In genomic region chr4:147678796-147679549, GRCh38 we compare ENCODE assay signal across 15 cellular contexts. TPM values are rescaled to one million over a fixed set of nuclear protein-coding genes. Genes with fewer than 3 reads are reported as not detected.
DNase-seq lines count a peak whose midpoint lies in the region; ATAC-seq and TF ChIP-seq lines count a peak whose summit lies in the region.
"Had no signal": no experiment of that assay in that cellular context is flagged by ENCODE, and none has a peak within 500 bp of the region (broad histone marks: within the 10 kb centered on the region; RNA-seq: fewer than 3 reads in every experiment).

No MANE protein-coding gene starts in this region.

- no peaks in the 10 kb centered on the region for H3K9me3 Mint-ChIP-seq in nephron progenitor cell
- H3K9me3 Mint-ChIP-seq: stimulated activated memory B cell treated with anti-CD40 and anti-IgM and Interleukin-4, amounts not matched to agents 10 μg/mL and 1 μg/mL and 100 μg/mL, for 72 hours had no signal

- POLR2A ChIA-PET in PC-3 (lab: Charles Lee; ENCODE audit: unreplicated experiment), result no interaction called here

- H3K27me3 Mint-ChIP-seq in nephron progenitor cell (ENCODE audit: low read depth, poor library complexity), result no peaks in the 10 kb centered on the region
- H3K27me3 Mint-ChIP-seq: activated CD8-positive, alpha-beta memory T cell treated with anti-CD3 and anti-CD28 coated beads, Interleukin-2, amount 10 ng/mL, durations not matched to agents 7 days and 5 days; stimulated activated memory B cell treated with anti-CD40 and anti-IgM and Interleukin-4, amounts not matched to agents 10 μg/mL and 1 μg/mL and 100 μg/mL, for 72 hours had no signal

- TF ChIP-seq CTCF in BE2C (IDR thresholded peaks at IDR 0.05; ENCODE audit: low read depth, low read length) (peak; percentile 15; the same call in 1 of the 2 replicates), PC-3 (conservative IDR thresholded peaks at IDR 0.05; ENCODE audit: low read depth, low read length) (peak; percentile 32; the same call in 1 of the 2 replicates), nephron progenitor cell (IDR thresholded peaks at IDR 0.05) (no peak)

- intact Hi-C loops in PC-3 (cut with micrococcal nuclease), result no loop called here

- H2AFZ ChIP-seq in PC-3 (ENCODE audit: low read length), result no peak overlapping the region

- no peak for DNase-seq in BE2C
- peak; percentile 11 for DNase-seq in G401 (ENCODE audit: low spot score)
- DNase-seq in PC-3, result peak; percentile 7
- peak; percentile 59 for DNase-seq in fibroblast of peridontal ligament (ENCODE audit: extremely low read depth)
- no peak for DNase-seq in nephron progenitor cell
- DNase-seq: activated CD8-positive, alpha-beta memory T cell treated with anti-CD3 and anti-CD28 coated beads, Interleukin-2, amount 10 ng/mL, durations not matched to agents 7 days and 5 days; Calu3; NCI-H146; T-helper 1 cell had no signal

- ATAC-seq in PC-3 (no peak), HG02642 (IDR thresholded peaks at IDR 0.05; ENCODE audit: poor library complexity, unreplicated experiment) (no peak), HG02938 (IDR thresholded peaks at IDR 0.05; ENCODE audit: unreplicated experiment) (no peak), HG02571 (IDR thresholded peaks at IDR 0.05; ENCODE audit: unreplicated experiment) (no peak)
- ATAC-seq: activated CD8-positive, alpha-beta memory T cell treated with anti-CD3 and anti-CD28 coated beads, Interleukin-2, amount 10 ng/mL, durations not matched to agents 7 days and 5 days; stimulated activated memory B cell treated with anti-CD40 and anti-IgM and Interleukin-4, amounts not matched to agents 10 μg/mL and 1 μg/mL and 100 μg/mL, for 72 hours had no signal

- H3K4me1 Mint-ChIP-seq in nephron progenitor cell, result peaks cover 22% of the 10 kb centered on the region

- H3K27me3 ChIP-seq in BE2C (no peaks in the 10 kb centered on the region), PC-3 (ENCODE audit: low read length) (no peaks in the 10 kb centered on the region)
- H3K27me3 ChIP-seq: ascending aorta, esophagus muscularis mucosa had no signal

- H4K20me1 ChIP-seq in PC-3 (ENCODE audit: low read length), result no peaks in the 10 kb centered on the region

- CTCF ChIA-PET in PC-3 (lab: Charles Lee), result no interaction called here

- no peaks in the 10 kb centered on the region for H3K9me2 ChIP-seq in PC-3 (replicated peaks; ENCODE audit: low read length)

- peaks cover 25% of the 10 kb centered on the region for H3K79me2 ChIP-seq in PC-3 (ENCODE audit: low read length)

- H3K4me3 ChIP-seq in BE2C (ENCODE audit: low read depth, low read length), result no peak overlapping the region
- no peak overlapping the region for H3K4me3 ChIP-seq in PC-3 (ENCODE audit: low read length)
- H3K4me3 ChIP-seq: ascending aorta, esophagus muscularis mucosa had no signal

- H3K9ac ChIP-seq in PC-3 (ENCODE audit: low read length), result no peak overlapping the region

- no peak overlapping the region for H3K27ac ChIP-seq in PC-3 (ENCODE audit: low read length)
- H3K27ac ChIP-seq: ascending aorta, esophagus muscularis mucosa had no signal

- no peaks in the 10 kb centered on the region for H3K9me3 ChIP-seq in BE2C
- no peaks in the 10 kb centered on the region for H3K9me3 ChIP-seq in PC-3 (ENCODE audit: low read length)
- H3K9me3 ChIP-seq: ascending aorta, esophagus muscularis mucosa had no signal

- in situ Hi-C loops in G401 (cut with HindIII; ENCODE audit: low sequenced_read_pairs), result no loop called here

- peaks cover 4% of the 10 kb centered on the region; the same call in 1 of the 2 replicates for H3K4me1 ChIP-seq in BE2C
- H3K4me1 ChIP-seq in PC-3 (ENCODE audit: insufficient read depth, low read length), result peaks cover 5% of the 10 kb centered on the region; the same call in 1 of the 2 replicates

- peaks cover 19% of the 10 kb centered on the region for H3K36me3 Mint-ChIP-seq in nephron progenitor cell (ENCODE audit: low read depth)

- no peak overlapping the region for H3K27ac Mint-ChIP-seq in nephron progenitor cell
- H3K27ac Mint-ChIP-seq: activated CD8-positive, alpha-beta memory T cell treated with anti-CD3 and anti-CD28 coated beads, Interleukin-2, amount 10 ng/mL, durations not matched to agents 7 days and 5 days; stimulated activated memory B cell treated with anti-CD40 and anti-IgM and Interleukin-4, amounts not matched to agents 10 μg/mL and 1 μg/mL and 100 μg/mL, for 72 hours had no signal

- H3K4me2 ChIP-seq in PC-3 (ENCODE audit: low read length), result no peak overlapping the region

- BruUV-seq in PC-3 (replicated peaks; lab: Mats Ljungman, UMichigan), result no TSS peak

- H3K36me3 ChIP-seq in BE2C (peaks cover 14% of the 10 kb centered on the region; the same call in 1 of the 2 replicates), PC-3 (ENCODE audit: low read depth, low read length) (no peaks in the 10 kb centered on the region)

- H3K4me3 Mint-ChIP-seq in nephron progenitor cell, result no peak overlapping the region
- H3K4me3 Mint-ChIP-seq: activated CD8-positive, alpha-beta memory T cell treated with anti-CD3 and anti-CD28 coated beads, Interleukin-2, amount 10 ng/mL, durations not matched to agents 7 days and 5 days; stimulated activated memory B cell treated with anti-CD40 and anti-IgM and Interleukin-4, amounts not matched to agents 10 μg/mL and 1 μg/mL and 100 μg/mL, for 72 hours had no signal

- no peaks in the 10 kb centered on the region for H3F3A ChIP-seq in PC-3 (ENCODE audit: low read length, unreplicated experiment)

RNA-seq across cellular contexts. Expression of gene PRMT9, which starts 5.0 kb away (rescaled TPM):
- polyA plus RNA-seq in BE2C (2012; ENCODE audit: insufficient read depth, insufficient read length, low read depth), result 4.0 TPM
- total RNA-seq in G401 (2014; rRNA removed; shearing (Covaris generic)), result 10.5 and 14.6 TPM in 2 replicates
- 4.6 and 6.5 TPM in 2 replicates for total RNA-seq in PC-3 (2014; rRNA removed)

RNA-seq across cellular contexts. Expression of gene ARHGAP10, which starts 52.9 kb away (rescaled TPM):
- 4.3 TPM for polyA plus RNA-seq in BE2C (2012; ENCODE audit: insufficient read depth, insufficient read length, low read depth)
- 3.7 and 7.6 TPM in 2 replicates for total RNA-seq in G401 (2014; rRNA removed; shearing (Covaris generic))
- total RNA-seq in PC-3 (2014; rRNA removed), result 9.0 and 12.0 TPM in 2 replicates

Comparison
In these comparisons a context has a peak if more than half of its experiments do, and no peak if none do; other contexts are left out.
1. DNase-seq: peak in G401 (single experiment), PC-3 (single experiment) and fibroblast of peridontal ligament (single experiment); none in BE2C (single experiment) and nephron progenitor cell (single experiment).